17 cellular contexts compared by ENCODE assay signal in the genomic region with DNA sequence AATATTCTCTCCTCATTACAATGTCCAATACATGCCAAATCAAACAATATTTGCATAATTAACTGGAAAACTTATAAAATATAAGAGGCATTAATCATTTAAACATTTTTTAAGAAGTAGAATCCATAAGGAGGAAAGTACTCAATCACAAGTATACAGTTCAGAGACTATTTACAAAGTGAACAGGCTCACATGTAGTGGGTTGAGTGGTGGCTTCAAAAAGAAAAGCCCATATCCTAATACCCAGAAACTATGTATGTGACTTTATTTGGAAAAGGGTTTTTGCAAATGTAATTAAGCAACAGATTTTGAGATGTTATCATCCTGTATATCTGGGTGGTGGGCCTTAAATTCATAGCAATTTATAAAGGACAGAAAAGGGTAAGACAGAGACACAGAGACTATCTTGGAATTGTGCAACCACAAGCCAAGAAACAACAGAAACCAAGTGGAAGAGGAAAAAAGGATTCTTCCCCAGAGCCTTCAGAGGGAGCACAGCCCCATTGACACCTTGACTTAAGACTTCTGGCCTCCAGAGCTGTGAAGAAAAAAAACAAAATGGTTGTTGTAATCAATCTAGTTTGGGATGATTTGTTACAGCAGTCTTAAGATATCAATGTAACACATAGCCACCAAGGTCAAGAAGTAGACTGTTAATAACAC.
"Had no signal": no experiment of that assay in that cellular context is flagged by ENCODE, and none has a peak within 500 bp of the region (broad histone marks: within the 10 kb centered on the region; RNA-seq: fewer than 3 reads in every experiment).

No MANE protein-coding gene starts in this region.

- DNase-seq: IMR-90, Kasumi-1, MM.1S, NCI-H1092 treated with DMSO at 0.1 percent for 48 hours, NCI-H1436, NCI-H1694, NCI-H187 treated with DMSO at 0.1 percent for 48 hours, NCI-H2029 treated with DMSO at 0.1 percent for 48 hours, NCI-H2107, NCI-H2171 treated with DMSO at 0.1 percent for 48 hours, NCI-H345, NCI-H446 treated with DMSO at 0.1 percent for 48 hours, NCI-H510A treated with DMSO at 0.1 percent for 48 hours, NCI-H526, Right ventricle myocardium superior, RPMI8226, SIG-M5 had no signal
